In genomic region chr17:17680477-17681186, GRCh38 we compare ENCODE assay signal across 8 cellular contexts. TPM values are rescaled to one million over a fixed set of nuclear protein-coding genes. Genes with fewer than 3 reads are reported as not detected.
DNase-seq lines count a peak whose midpoint lies in the region; ATAC-seq and TF ChIP-seq lines count a peak whose summit lies in the region.

No MANE protein-coding gene starts in this region.

- no peaks in the 10 kb centered on the region for H3K36me3 Mint-ChIP-seq in memory B cell

- H3K27me3 Mint-ChIP-seq in memory B cell = peaks cover 5% of the 10 kb centered on the region

- no peak for TF ChIP-seq EP300 in upper lobe of left lung (IDR thresholded peaks at IDR 0.05)

- in situ Hi-C loops in GM13976 (cut with MboI; ENCODE audit: low sequenced_read_pairs, unreplicated experiment) = loop anchor here (10.0 kb wide), 1 partner anchor 354 kb away; the partner anchor contains the start of genes ATPAF2 and GID4

- WGBS in adrenal gland, 4 donors = 50 to 54% (median 52%) methylated on average over 10 to 12 of the region's 12 CpGs
- 56 to 64% methylated on average over 10 to 11 of the region's 12 CpGs for WGBS in upper lobe of left lung, 2 donors

- no peaks in the 10 kb centered on the region for H3K9me3 ChIP-seq in left ventricle myocardium inferior (replicated peaks)
- H3K9me3 ChIP-seq in adrenal gland (replicated peaks in 1 of 3) = no peaks in the 10 kb centered on the region
- H3K9me3 ChIP-seq in upper lobe of left lung = no peaks in the 10 kb centered on the region

- intact Hi-C loops in left ventricle myocardium inferior (cut with micrococcal nuclease) = no loop called here
- intact Hi-C loops in left cardiac atrium (cut with DNase I) = loop anchor here (5.0 to 10.0 kb wide), 5 partner anchors 74 to 352 kb away; no protein-coding TSS in a partner anchor
- intact Hi-C loops in adrenal gland (cut with DNase I) = loop anchor here (5.0 to 10.0 kb wide), 6 partner anchors 84 to 357 kb away; partner anchors contain the start of genes ATPAF2 (in 2 of the 2) and GID4 (in 2 of the 2)

- no peak for TF ChIP-seq CTCF in left ventricle myocardium inferior (IDR thresholded peaks at IDR 0.05; ENCODE audit: borderline replicate concordance)
- peak in 2 of 6 experiments; percentile 40 to 42 for TF ChIP-seq CTCF in adrenal gland (IDR thresholded peaks at IDR 0.05)
- TF ChIP-seq CTCF in upper lobe of left lung (IDR thresholded peaks at IDR 0.05) = no peak
- no peak for TF ChIP-seq CTCF in GM13976 (IDR thresholded peaks at IDR 0.05; ENCODE audit: borderline replicate concordance, control extremely low read depth, extremely low read depth, insufficient read depth, missing control alignments)

- no peaks in the 10 kb centered on the region for H3K27me3 ChIP-seq in left ventricle myocardium inferior (ENCODE audit: low read depth)
- no peaks in the 10 kb centered on the region for H3K27me3 ChIP-seq in adrenal gland
- H3K27me3 ChIP-seq in upper lobe of left lung = no peaks in the 10 kb centered on the region

- peaks cover 26% of the 10 kb centered on the region for H3K4me1 Mint-ChIP-seq in memory B cell

- TF ChIP-seq POLR2A in adrenal gland (IDR thresholded peaks at IDR 0.05) (no peak), upper lobe of left lung (IDR thresholded peaks at IDR 0.05) (no peak)

- peak overlapping the region; percentile 28 for H3K27ac Mint-ChIP-seq in memory B cell

- H3K36me3 ChIP-seq in left ventricle myocardium inferior (no peaks in the 10 kb centered on the region), adrenal gland (replicated peaks in 1 of 2) (no peaks in the 10 kb centered on the region), upper lobe of left lung (no peaks in the 10 kb centered on the region)

- H3K4me1 ChIP-seq in left ventricle myocardium inferior (peaks cover 49% of the 10 kb centered on the region), adrenal gland (replicated peaks in 1 of 2) (peaks cover 15 to 30% of the 10 kb centered on the region in 2 donors), upper lobe of left lung (peaks cover 20 to 33% (median 26%) of the 10 kb centered on the region in 4 donors)

- peak overlapping the region; percentile 79 for H3K4me3 ChIP-seq in left ventricle myocardium inferior
- peak overlapping the region in 1 of 4 donors; percentile 88 for H3K4me3 ChIP-seq in adrenal gland
- peak overlapping the region in 3 of 4 donors; percentile 66 to 96 (median 82) for H3K4me3 ChIP-seq in upper lobe of left lung

- peak overlapping the region; percentile 37 for H3K4me3 Mint-ChIP-seq in memory B cell

- ATAC-seq in left cardiac atrium (no peak), memory B cell (ENCODE audit: low read depth) (no peak), upper lobe of left lung (ENCODE audit: low FRiP score in 2 of 2) (no peak), GM18520 (IDR thresholded peaks at IDR 0.05; ENCODE audit: unreplicated experiment) (no peak)

- H3K9me3 Mint-ChIP-seq in memory B cell = no peaks in the 10 kb centered on the region

- peak overlapping the region; percentile 92 for H3K27ac ChIP-seq in left ventricle myocardium inferior (replicated peaks)
- peak overlapping the region in 3 of 5 donors; percentile 89 to 97 (median 95) for H3K27ac ChIP-seq in adrenal gland
- peak overlapping the region in 2 of 4 donors; percentile 90 to 94 for H3K27ac ChIP-seq in upper lobe of left lung

- DNase-seq in left ventricle myocardium inferior = no peak
- DNase-seq in left cardiac atrium = no peak
- DNase-seq in adrenal gland = no peak
- no peak for DNase-seq in memory B cell (ENCODE audit: low spot score in 2 of 2)
- no peak for DNase-seq in upper lobe of left lung
- DNase-seq in GM13976 (ENCODE audit: low spot score) = no peak
- DNase-seq in NCI-H526 treated with DMSO at 0.1 percent for 48 hours (lab: John Stamatoyannopoulos, UW) = no peak

RNA-seq across cellular contexts. Expression of gene RAI1, which starts 0.6 kb away (rescaled TPM):
- 22.5 TPM for total RNA-seq in left ventricle myocardium inferior
- 10 to 100 TPM; 22.4 to 32.3 TPM for total RNA-seq in left cardiac atrium
- 10 to 100 TPM; 14.7 to 37.3 (median 28.1) TPM for total RNA-seq in adrenal gland
- 10 to 100 TPM in 2 of 3 donors, 1 to 10 TPM in 1; 4.2 to 31.2 (median 14.6) TPM for polyA plus RNA-seq in adrenal gland
- total RNA-seq in upper lobe of left lung = 10 to 100 TPM; 33.8 to 76.6 (median 41.2) TPM
